In the genomic region with DNA sequence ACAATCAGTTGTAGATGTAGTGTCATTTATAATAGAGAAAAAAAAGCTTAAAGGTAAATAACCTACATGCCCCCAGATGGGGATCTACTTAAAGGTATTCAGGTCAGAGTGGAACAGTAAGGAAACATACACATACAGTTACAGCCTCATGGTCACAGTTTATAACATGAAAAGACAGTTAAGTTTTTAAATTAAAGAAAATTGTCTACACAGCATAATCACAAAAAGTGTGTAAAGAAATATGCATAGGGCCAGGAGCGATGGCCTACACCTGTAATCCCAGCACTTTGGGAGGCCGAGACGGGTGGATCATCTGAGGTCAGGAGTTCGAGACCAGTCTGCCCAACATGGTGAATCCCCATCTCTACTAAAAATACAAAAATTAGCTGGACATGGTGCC, we compare ENCODE assay signal across 1 cellular context.
TF ChIP-seq lines count a peak whose summit lies in the region.

No MANE protein-coding gene starts in this region.

TF ChIP-seq in A549, 52 proteins besides CTCF, POLR2A, EP300 and RAD21:
- TF ChIP-seq KDM5A (IDR thresholded peaks at IDR 0.05), result no peak
- TF ChIP-seq MAFK (IDR thresholded peaks at IDR 0.05; ENCODE audit: partially characterized antibody), result peak; percentile 85
- no peak for TF ChIP-seq CHD4 (IDR thresholded peaks at IDR 0.05; ENCODE audit: borderline replicate concordance)
- no peak for TF ChIP-seq MAZ (IDR thresholded peaks at IDR 0.05; ENCODE audit: borderline replicate concordance, low read depth, low read length)
- TF ChIP-seq HDAC2 (IDR thresholded peaks at IDR 0.05), result no peak
- TF ChIP-seq ZC3H11A (IDR thresholded peaks at IDR 0.05), result no peak
- TF ChIP-seq, protein P1, sequence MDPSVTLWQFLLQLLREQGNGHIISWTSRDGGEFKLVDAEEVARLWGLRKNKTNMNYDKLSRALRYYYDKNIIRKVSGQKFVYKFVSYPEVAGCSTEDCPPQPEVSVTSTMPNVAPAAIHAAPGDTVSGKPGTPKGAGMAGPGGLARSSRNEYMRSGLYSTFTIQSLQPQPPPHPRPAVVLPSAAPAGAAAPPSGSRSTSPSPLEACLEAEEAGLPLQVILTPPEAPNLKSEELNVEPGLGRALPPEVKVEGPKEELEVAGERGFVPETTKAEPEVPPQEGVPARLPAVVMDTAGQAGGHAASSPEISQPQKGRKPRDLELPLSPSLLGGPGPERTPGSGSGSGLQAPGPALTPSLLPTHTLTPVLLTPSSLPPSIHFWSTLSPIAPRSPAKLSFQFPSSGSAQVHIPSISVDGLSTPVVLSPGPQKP (IDR thresholded peaks at IDR 0.05; ENCODE audit: low read depth, low read length), result no peak
- TF ChIP-seq, protein P2, sequence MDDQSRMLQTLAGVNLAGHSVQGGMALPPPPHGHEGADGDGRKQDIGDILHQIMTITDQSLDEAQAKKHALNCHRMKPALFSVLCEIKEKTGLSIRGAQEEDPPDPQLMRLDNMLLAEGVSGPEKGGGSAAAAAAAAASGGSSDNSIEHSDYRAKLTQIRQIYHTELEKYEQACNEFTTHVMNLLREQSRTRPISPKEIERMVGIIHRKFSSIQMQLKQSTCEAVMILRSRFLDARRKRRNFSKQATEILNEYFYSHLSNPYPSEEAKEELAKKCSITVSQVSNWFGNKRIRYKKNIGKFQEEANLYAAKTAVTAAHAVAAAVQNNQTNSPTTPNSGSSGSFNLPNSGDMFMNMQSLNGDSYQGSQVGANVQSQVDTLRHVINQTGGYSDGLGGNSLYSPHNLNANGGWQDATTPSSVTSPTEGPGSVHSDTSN (IDR thresholded peaks at IDR 0.05), result no peak
